Comparison of ENCODE assay signal across 36 cellular contexts in genomic region chr1:30199563-30199962, GRCh38.
"Had no signal": no experiment of that assay in that cellular context is flagged by ENCODE, and none has a peak within 500 bp of the region (broad histone marks: within the 10 kb centered on the region; RNA-seq: fewer than 3 reads in every experiment).

No MANE protein-coding gene starts in this region.

- H3K4me3 Mint-ChIP-seq: activated B cell treated with CpG ODN at 0.5 μM for 24 hours; activated CD4-positive, alpha-beta memory T cell treated with anti-CD3 and anti-CD28 coated beads for 36 hours; activated CD4-positive, alpha-beta T cell treated with anti-CD3 and anti-CD28 coated beads, Interleukin-2, amount 10 ng/mL, durations not matched to agents 24 days and 14 days; activated CD8-positive, alpha-beta memory T cell treated with anti-CD3 and anti-CD28 coated beads, Interleukin-2, amount 10 ng/mL, durations not matched to agents 7 days and 5 days; activated CD8-positive, alpha-beta T cell treated with anti-CD3 and anti-CD28 coated beads for 36 hours; activated naive CD4-positive, alpha-beta T cell treated with anti-CD3 and anti-CD28 coated beads for 36 hours; activated naive CD8-positive, alpha-beta T cell treated with anti-CD3 and anti-CD28 coated beads for 36 hours; activated T-cell treated with anti-CD3 and anti-CD28 coated beads, Interleukin-2, amount 50 U/mL, for 4 hours; activated T-cell treated with anti-CD3 and anti-CD28 coated beads, Interleukin-2, amount 50 U/mL, for 72 hours; activated T-helper 1 cell treated with anti-CD3 and anti-CD28 coated beads, Interleukin-12 subunit alpha, Interleukin-12 subunit beta, Interleukin-2, Interleukin-4 antibody, amounts not matched to agents 30 ng/mL and 10 ng/mL and 1 ng/mL, durations not matched to agents 14 hours and 24 hours and 36 hours; activated T-helper 17 cell treated with anti-CD3 and anti-CD28 coated beads, Interleukin-2, amount 50 U/mL, for 72 hours; T-helper 1 cell treated with Interleukin-12 subunit alpha and Interleukin-12 subunit beta and Interleukin-4 antibody, amounts not matched to agents 30 μg/mL and 1 μg/mL, for 36 hours; T-helper 2 cell treated with Interferon-gamma antibody and Interleukin-4, amounts not matched to agents 5 μg/mL and 100 μg/mL, for 36 hours had no signal

- H3K27me3 ChIP-seq: adrenal gland, body of pancreas, brain microvascular endothelial cell, breast epithelium had no signal

- H3K27ac Mint-ChIP-seq: activated B cell treated with CpG ODN at 0.5 μM for 24 hours; activated CD4-positive, alpha-beta memory T cell treated with anti-CD3 and anti-CD28 coated beads for 36 hours; activated CD4-positive, alpha-beta T cell treated with anti-CD3 and anti-CD28 coated beads, Interleukin-2, amount 10 ng/mL, durations not matched to agents 24 days and 14 days; activated CD8-positive, alpha-beta memory T cell treated with anti-CD3 and anti-CD28 coated beads, Interleukin-2, amount 10 ng/mL, durations not matched to agents 7 days and 5 days; activated CD8-positive, alpha-beta T cell treated with anti-CD3 and anti-CD28 coated beads for 36 hours; activated naive CD4-positive, alpha-beta T cell treated with anti-CD3 and anti-CD28 coated beads for 36 hours; activated naive CD4-positive, alpha-beta T cell treated with anti-CD3 and anti-CD28 coated beads, Interleukin-2, amount 50 U/mL, for 72 hours; activated naive CD8-positive, alpha-beta T cell treated with anti-CD3 and anti-CD28 coated beads for 36 hours; activated T-cell treated with anti-CD3 and anti-CD28 coated beads, Interleukin-2, amount 50 U/mL, for 72 hours; activated T-helper 1 cell treated with anti-CD3 and anti-CD28 coated beads, Interleukin-12 subunit alpha, Interleukin-12 subunit beta, Interleukin-2, Interleukin-4 antibody, amounts not matched to agents 30 ng/mL and 10 ng/mL and 1 ng/mL, durations not matched to agents 14 hours and 24 hours and 36 hours; activated T-helper 17 cell treated with anti-CD3 and anti-CD28 coated beads, Interleukin-2, amount 50 U/mL, for 72 hours; T-helper 1 cell treated with Interleukin-12 subunit alpha and Interleukin-12 subunit beta and Interleukin-4 antibody, amounts not matched to agents 30 μg/mL and 1 μg/mL, for 36 hours; T-helper 2 cell treated with Interferon-gamma antibody and Interleukin-4, amounts not matched to agents 5 μg/mL and 100 μg/mL, for 36 hours had no signal

- H3K36me3 Mint-ChIP-seq: activated CD4-positive, alpha-beta memory T cell treated with anti-CD3 and anti-CD28 coated beads for 36 hours; activated CD8-positive, alpha-beta memory T cell treated with anti-CD3 and anti-CD28 coated beads, Interleukin-2, amount 10 ng/mL, durations not matched to agents 7 days and 5 days; activated naive CD4-positive, alpha-beta T cell treated with anti-CD3 and anti-CD28 coated beads, Interleukin-2, amount 50 U/mL, for 72 hours; activated naive CD8-positive, alpha-beta T cell treated with anti-CD3 and anti-CD28 coated beads for 36 hours had no signal

- H3K4me1 Mint-ChIP-seq: activated B cell treated with CpG ODN at 0.5 μM for 24 hours; activated CD4-positive, alpha-beta T cell treated with anti-CD3 and anti-CD28 coated beads, Interleukin-2, amount 10 ng/mL, durations not matched to agents 24 days and 14 days; activated naive CD8-positive, alpha-beta T cell treated with anti-CD3 and anti-CD28 coated beads for 36 hours had no signal

- H3K9me3 Mint-ChIP-seq: activated CD4-positive, alpha-beta T cell treated with anti-CD3 and anti-CD28 coated beads, Interleukin-2, amount 10 ng/mL, durations not matched to agents 24 days and 14 days; activated naive CD4-positive, alpha-beta T cell treated with anti-CD3 and anti-CD28 coated beads, Interleukin-2, amount 50 U/mL, for 72 hours; activated naive CD8-positive, alpha-beta T cell treated with anti-CD3 and anti-CD28 coated beads for 36 hours; activated T-cell treated with anti-CD3 and anti-CD28 coated beads, Interleukin-2, amount 50 U/mL, for 4 hours; activated T-helper 17 cell treated with anti-CD3 and anti-CD28 coated beads, Interleukin-2, amount 50 U/mL, for 72 hours; T-helper 1 cell treated with Interleukin-12 subunit alpha and Interleukin-12 subunit beta and Interleukin-4 antibody, amounts not matched to agents 30 μg/mL and 1 μg/mL, for 36 hours; T-helper 2 cell treated with Interferon-gamma antibody and Interleukin-4, amounts not matched to agents 5 μg/mL and 100 μg/mL, for 36 hours had no signal

- ATAC-seq: activated CD8-positive, alpha-beta memory T cell treated with anti-CD3 and anti-CD28 coated beads, Interleukin-2, amount 10 ng/mL, durations not matched to agents 7 days and 5 days; activated CD8-positive, alpha-beta T cell treated with anti-CD3 and anti-CD28 coated beads for 36 hours; activated naive CD4-positive, alpha-beta T cell treated with anti-CD3 and anti-CD28 coated beads, Interleukin-2, amount 50 U/mL, for 72 hours; activated T-cell treated with anti-CD3 and anti-CD28 coated beads, Interleukin-2, amount 50 U/mL, for 4 hours; activated T-cell treated with anti-CD3 and anti-CD28 coated beads, Interleukin-2, amount 50 U/mL, for 72 hours; activated T-helper 17 cell treated with anti-CD3 and anti-CD28 coated beads, Interleukin-2, amount 50 U/mL, for 72 hours; body of pancreas had no signal

- H3K4me1 ChIP-seq: adrenal gland, body of pancreas, breast epithelium had no signal

- H3K36me3 ChIP-seq: adrenal gland, brain microvascular endothelial cell, breast epithelium had no signal

- DNase-seq: activated B cell treated with CpG ODN at 0.5 μM for 24 hours; activated CD4-positive, alpha-beta memory T cell treated with anti-CD3 and anti-CD28 coated beads for 36 hours; activated CD4-positive, alpha-beta T cell treated with anti-CD3 and anti-CD28 coated beads for 4 hours; activated CD4-positive, alpha-beta T cell treated with anti-CD3 and anti-CD28 coated beads, Interleukin-2, amount 10 ng/mL, durations not matched to agents 24 days and 14 days; activated CD4-positive, alpha-beta T cell treated with anti-CD3 and anti-CD28 coated beads, Interleukin-2, amount 50 U/mL, for 1 hour; activated CD4-positive, alpha-beta T cell treated with anti-CD3 and anti-CD28 coated beads, Interleukin-2, amount 50 U/mL, for 4 hours; activated CD4-positive, CD25-positive, alpha-beta regulatory T cell treated with anti-CD3 and anti-CD28 coated beads, Interleukin-2, amount 50 U/mL, for 72 hours; activated CD8-positive, alpha-beta memory T cell treated with anti-CD3 and anti-CD28 coated beads, Interleukin-2, amount 10 ng/mL, durations not matched to agents 7 days and 5 days; activated CD8-positive, alpha-beta T cell treated with anti-CD3 and anti-CD28 coated beads for 36 hours; activated effector memory CD4-positive, alpha-beta T cell treated with anti-CD3 and anti-CD28 coated beads, Interleukin-2, amount 50 U/mL, for 16 hours; activated gamma-delta T cell treated with Interleukin-2 at 50 U/mL for 16 hours; activated naive CD4-positive, alpha-beta T cell; activated naive CD4-positive, alpha-beta T cell treated with anti-CD3 and anti-CD28 coated beads for 36 hours; activated naive CD4-positive, alpha-beta T cell treated with anti-CD3 and anti-CD28 coated beads, Interleukin-2, amount 50 U/mL, for 16 hours; activated naive CD8-positive, alpha-beta T cell treated with anti-CD3 and anti-CD28 coated beads for 36 hours; activated T-cell treated with anti-CD3 and anti-CD28 coated beads for 4 hours; activated T-cell treated with anti-CD3 and anti-CD28 coated beads, Interleukin-2, amount 50 U/mL, for 1 hour; activated T-cell treated with anti-CD3 and anti-CD28 coated beads, Interleukin-2, amount 50 U/mL, for 4 hours; activated T-cell treated with anti-CD3 and anti-CD28 coated beads, Interleukin-2, amount 50 U/mL, for 72 hours; adrenal gland; amniotic stem cell; aorta; body of pancreas; brain microvascular endothelial cell; central memory CD4-positive, alpha-beta T cell; SW 1271; T-helper 1 cell; T-helper 2 cell; T-helper 9 cell had no signal

- H3K9me3 ChIP-seq: adrenal gland, body of pancreas, breast epithelium had no signal

- H3K4me3 ChIP-seq: adrenal gland, body of pancreas, breast epithelium had no signal

- H3K27ac ChIP-seq: adrenal gland, body of pancreas, brain microvascular endothelial cell, breast epithelium, VCaP had no signal
